Comparison of ENCODE assay signal across 8 cellular contexts in genomic region chr1:107529511-107530149, GRCh38.
DNase-seq lines count a peak whose midpoint lies in the region; ATAC-seq, FAIRE-seq and TF ChIP-seq lines count a peak whose summit lies in the region.

No MANE protein-coding gene starts in this region.

- intact Hi-C loops in stomach (cut with DNase I; ENCODE audit: low total_unique reads): no loop called here

- H4K20me1 ChIP-seq in astrocyte (ENCODE audit: insufficient read depth, low read length): no peaks in the 10 kb centered on the region

- no peak overlapping the region for H3K4me2 ChIP-seq in astrocyte (ENCODE audit: low read length)

- H3K4me1 Mint-ChIP-seq in astrocyte (ENCODE audit: low read depth, unreplicated experiment): peaks cover 5% of the 10 kb centered on the region

- FAIRE-seq in astrocyte (lab: Jason Lieb, UNC): no peak

- no peak overlapping the region for H3K4me3 Mint-ChIP-seq in astrocyte (ENCODE audit: unreplicated experiment)

- H3K9me3 Mint-ChIP-seq in astrocyte (ENCODE audit: unreplicated experiment): no peaks in the 10 kb centered on the region

- no peak for TF ChIP-seq POLR2A in stomach (IDR thresholded peaks at IDR 0.05)

- H3K9me3 ChIP-seq in astrocyte (ENCODE audit: insufficient read depth, low read depth, low read length) (no peaks in the 10 kb centered on the region), stomach (no peaks in the 10 kb centered on the region)

- WGBS in stomach, 5 donors: 18 to 23% (median 22%) methylated on average over 6 of the region's 6 CpGs

- H2AFZ ChIP-seq in astrocyte (ENCODE audit: low read depth, low read length): no peak overlapping the region

- DNase-seq in NCI-H2029 treated with DMSO at 0.1 percent for 48 hours (lab: John Stamatoyannopoulos, UW): peak; percentile 63
- no peak for DNase-seq in NCI-H2029 (lab: John Stamatoyannopoulos, UW)
- DNase-seq in NCI-H460 (ENCODE audit: extremely low read depth, low read depth): peak; percentile 42
- DNase-seq in astrocyte (ENCODE audit: low read depth): peak; percentile 36
- DNase-seq in inferior parietal cortex (ENCODE audit: extremely low spot score): peak; percentile 62
- no peak for DNase-seq in stomach

- no peaks in the 10 kb centered on the region for H3K27me3 Mint-ChIP-seq in astrocyte (ENCODE audit: low read depth, unreplicated experiment)

- TF ChIP-seq EP300 in stomach (IDR thresholded peaks at IDR 0.05): no peak

- ATAC-seq in GM19467 (IDR thresholded peaks at IDR 0.05; ENCODE audit: unreplicated experiment): peak; percentile 97
- ATAC-seq in HG03378 (IDR thresholded peaks at IDR 0.05; ENCODE audit: unreplicated experiment): peak; percentile 97

- H3K27me3 ChIP-seq in astrocyte (ENCODE audit: insufficient read depth, low read length) (no peaks in the 10 kb centered on the region), stomach (no peaks in the 10 kb centered on the region)

- no peak overlapping the region for H3K27ac Mint-ChIP-seq in astrocyte (ENCODE audit: unreplicated experiment)

- no peaks in the 10 kb centered on the region for H3K4me1 ChIP-seq in astrocyte (ENCODE audit: insufficient read depth, low read length)
- no peaks in the 10 kb centered on the region for H3K4me1 ChIP-seq in stomach

- H3K36me3 ChIP-seq in astrocyte (ENCODE audit: insufficient read depth, low read length) (no peaks in the 10 kb centered on the region), stomach (no peaks in the 10 kb centered on the region)

- H3K36me3 Mint-ChIP-seq in astrocyte (ENCODE audit: low read depth, unreplicated experiment): no peaks in the 10 kb centered on the region

- H3K4me3 ChIP-seq in astrocyte (ENCODE audit: insufficient read depth, low read depth, low read length) (no peak overlapping the region), stomach (no peak overlapping the region)

- H3K9ac ChIP-seq in astrocyte (ENCODE audit: low read length): no peak overlapping the region

- peak overlapping the region; percentile 18 for H3K27ac ChIP-seq in astrocyte (ENCODE audit: low read depth, low read length)
- H3K27ac ChIP-seq in stomach: no peak overlapping the region

- TF ChIP-seq CTCF in astrocyte (IDR thresholded peaks at IDR 0.05; ENCODE audit: insufficient read depth, low read depth, low read length) (peak; percentile 95), stomach (IDR thresholded peaks at IDR 0.05) (peak in 6 of 7 experiments; percentile 21 to 82 (median 58))

- no peaks in the 10 kb centered on the region for H3K79me2 ChIP-seq in astrocyte (ENCODE audit: insufficient read depth, low read length)

Comparison
In these comparisons a context has a peak if more than half of its experiments do, and no peak if none do; other contexts are left out.
1. DNase-seq: peak in NCI-H2029 treated with DMSO at 0.1 percent for 48 hours (single experiment), NCI-H460 (single experiment), astrocyte (single experiment) and inferior parietal cortex (single experiment); none in NCI-H2029 (single experiment) and stomach (single experiment).